ENCODE assay signal across 13 cellular contexts in the genomic region with DNA sequence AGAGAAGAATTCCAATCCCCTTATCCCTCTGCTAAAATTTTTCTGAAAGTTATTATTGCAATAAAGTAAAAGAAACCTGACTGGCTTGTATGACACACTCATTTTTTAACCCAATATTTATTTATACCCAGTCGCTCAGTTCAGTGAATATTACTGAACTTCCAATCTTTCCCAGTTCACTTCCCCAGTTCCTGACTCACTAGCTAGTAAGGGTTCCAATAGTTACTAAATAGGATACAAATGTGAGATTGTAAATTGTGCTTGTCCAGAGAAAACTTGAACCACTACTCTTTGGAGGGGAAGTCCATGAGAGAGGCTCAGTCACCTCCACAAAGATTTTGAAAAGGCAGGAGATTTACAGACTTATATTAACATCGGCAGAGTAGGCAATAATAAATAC.
"Had no signal": no experiment of that assay in that cellular context is flagged by ENCODE, and none has a peak within 500 bp of the region (broad histone marks: within the 10 kb centered on the region; RNA-seq: fewer than 3 reads in every experiment).

No MANE protein-coding gene starts in this region.

- H3K4me1 ChIP-seq: spleen, testis had no signal

- H3K9me3 ChIP-seq: ovary, testis, upper lobe of right lung had no signal

- DNase-seq: activated CD4-positive, alpha-beta T cell treated with anti-CD3 and anti-CD28 coated beads for 4 hours; activated CD8-positive, alpha-beta memory T cell treated with anti-CD3 and anti-CD28 coated beads, Interleukin-2, amount 50 U/mL, for 4 hours; activated CD8-positive, alpha-beta T cell treated with anti-CD3 and anti-CD28 coated beads, Interleukin-2, amount 10 ng/mL, durations not matched to agents 7 days and 5 days; activated gamma-delta T cell; activated T-cell treated with anti-CD3 and anti-CD28 coated beads, Interleukin-2, amount 50 U/mL, for 72 hours; foreskin melanocyte; ovary; spleen; stimulated activated naive CD8-positive, alpha-beta T cell treated with anti-CD3 and anti-CD28 coated beads, Interleukin-15, amount 100 ng/mL, for 72 hours; testis; upper lobe of right lung had no signal

- H3K27ac ChIP-seq: ovary, spleen, testis, upper lobe of right lung had no signal

- H3K27me3 ChIP-seq: ovary, spleen, testis, upper lobe of right lung had no signal

- ATAC-seq: activated CD8-positive, alpha-beta T cell treated with anti-CD3 and anti-CD28 coated beads, Interleukin-2, amount 10 ng/mL, durations not matched to agents 7 days and 5 days; activated naive CD4-positive, alpha-beta T cell treated with anti-CD3 and anti-CD28 coated beads, Interleukin-2, amount 50 U/mL, for 72 hours; activated T-cell treated with anti-CD3 and anti-CD28 coated beads, Interleukin-2, amount 50 U/mL, for 72 hours; sciatic nerve; stimulated activated naive CD8-positive, alpha-beta T cell treated with anti-CD3 and anti-CD28 coated beads, Interleukin-15, amount 100 ng/mL, for 72 hours; upper lobe of right lung had no signal

- H3K4me3 ChIP-seq: ovary, spleen, testis, upper lobe of right lung had no signal

- H3K36me3 ChIP-seq: ovary, spleen, upper lobe of right lung had no signal
